In genomic region chr15:29115093-29115991, GRCh38 we compare ENCODE assay signal across 11 cellular contexts.
DNase-seq lines count a peak whose midpoint lies in the region; ATAC-seq and TF ChIP-seq lines count a peak whose summit lies in the region.
"Had no signal": no experiment of that assay in that cellular context is flagged by ENCODE, and none has a peak within 500 bp of the region (broad histone marks: within the 10 kb centered on the region; RNA-seq: fewer than 3 reads in every experiment).

No MANE protein-coding gene starts in this region.

- H2AFZ ChIP-seq in SK-N-SH (ENCODE audit: low read depth): no peak overlapping the region
- peak overlapping the region; percentile 64 for H2AFZ ChIP-seq in trophoblast cell (ENCODE audit: insufficient read depth, low read length, poor library complexity)

- H3K4me2 ChIP-seq in SK-N-SH (no peak overlapping the region), trophoblast cell (ENCODE audit: low read length) (peak overlapping the region; percentile 83)

- TF ChIP-seq CTCF in CD8-positive, alpha-beta T cell (IDR thresholded peaks at IDR 0.05): peak; percentile 47
- TF ChIP-seq CTCF in SK-N-SH (IDR thresholded peaks at IDR 0.05): peak; percentile 30; the same call in 1 of the 2 replicates
- no peak for TF ChIP-seq CTCF in fibroblast of villous mesenchyme (IDR thresholded peaks at IDR 0.05; ENCODE audit: insufficient read depth, low read depth, low read length)

- H2BK120ac ChIP-seq in trophoblast cell (ENCODE audit: insufficient read depth, low read length, poor library complexity): no peak overlapping the region

- H4K8ac ChIP-seq in trophoblast cell (ENCODE audit: low read depth, low read length): peak overlapping the region; percentile 44

- no peak overlapping the region for H2BK12ac ChIP-seq in trophoblast cell (ENCODE audit: low read length)

- no peak overlapping the region for H3K9ac ChIP-seq in SK-N-SH
- no peak overlapping the region for H3K9ac ChIP-seq in trophoblast cell (ENCODE audit: low read length)

- H2BK5ac ChIP-seq in trophoblast cell (ENCODE audit: low read depth, low read length, poor library complexity): no peak overlapping the region

- H2AK5ac ChIP-seq in trophoblast cell (ENCODE audit: low read length): no peak overlapping the region

- peak; percentile 50 for ATAC-seq in CD8-positive, alpha-beta T cell

- H3K4me3 Mint-ChIP-seq in CD8-positive, alpha-beta T cell: peak overlapping the region; percentile 73

- DNase-seq in CD8-positive, alpha-beta T cell: peak in 4 of 7 experiments; percentile 5 to 35 (median 20)
- DNase-seq in SK-N-SH: peak; percentile 83
- DNase-seq in fibroblast of villous mesenchyme (ENCODE audit: low read depth): no peak
- no peak for DNase-seq in trophoblast cell
- DNase-seq in MG63: no peak
- DNase-seq in SKM-1 treated with dmso at 0.1 percent for 144 hours (lab: John Stamatoyannopoulos, UW; ENCODE audit: unreplicated experiment): no peak
- DNase-seq in stimulated activated CD4-positive, alpha-beta T cell treated with anti-CD3 and anti-CD28 coated beads, Interleukin-4, amount 100 ng/mL, for 24 hours: no peak
- no peak for DNase-seq in NCI-H2171 treated with DMSO at 0.1 percent for 48 hours (lab: John Stamatoyannopoulos, UW)
- DNase-seq: NCI-H187; stimulated activated CD4-positive, alpha-beta T cell treated with anti-CD3 and anti-CD28 coated beads, Interleukin-12 subunit alpha, Interleukin-12 subunit beta, amount 100 ng/mL, for 4 hours had no signal

- H3K9me3 ChIP-seq in CD8-positive, alpha-beta T cell (ENCODE audit: low read length): no peaks in the 10 kb centered on the region
- H3K9me3 ChIP-seq in SK-N-SH: no peaks in the 10 kb centered on the region
- H3K9me3 ChIP-seq in trophoblast cell (ENCODE audit: insufficient read depth, low read depth, low read length): peaks cover 3% of the 10 kb centered on the region
- H3K9me3 ChIP-seq in MG63: no peaks in the 10 kb centered on the region
- H3K9me3 ChIP-seq: adrenal gland had no signal

- H3K9me3 Mint-ChIP-seq in CD8-positive, alpha-beta T cell: no peaks in the 10 kb centered on the region

- H3K79me2 ChIP-seq in SK-N-SH (ENCODE audit: insufficient read depth) (no peaks in the 10 kb centered on the region), trophoblast cell (ENCODE audit: control insufficient read depth, insufficient read depth, low read length, poor library complexity) (no peaks in the 10 kb centered on the region)

- no peak overlapping the region for H4K12ac ChIP-seq in trophoblast cell (ENCODE audit: low read depth, low read length)

- H3K4ac ChIP-seq in trophoblast cell (ENCODE audit: low read depth, low read length): no peak overlapping the region

- TF ChIP-seq EP300 in SK-N-SH (IDR thresholded peaks at IDR 0.05; ENCODE audit: borderline replicate concordance in 1 of 2, low read depth in 1 of 2, low read length in 1 of 2): no peak

- no peak overlapping the region for H3K23ac ChIP-seq in trophoblast cell (ENCODE audit: low read length)

- no peak overlapping the region for H3K27ac ChIP-seq in CD8-positive, alpha-beta T cell (ENCODE audit: low read depth, low read length)
- H3K27ac ChIP-seq in SK-N-SH (ENCODE audit: low read depth in 2 of 2, low read length in 1 of 2): no peak overlapping the region
- no peak overlapping the region for H3K27ac ChIP-seq in trophoblast cell (ENCODE audit: low read depth, low read length)
- H3K27ac ChIP-seq: adrenal gland had no signal

- peaks cover 16% of the 10 kb centered on the region for H3K36me3 Mint-ChIP-seq in CD8-positive, alpha-beta T cell

- H3K79me1 ChIP-seq in trophoblast cell (ENCODE audit: low read length): peaks cover 3% of the 10 kb centered on the region

- H3K18ac ChIP-seq in trophoblast cell (ENCODE audit: low read length): no peak overlapping the region

- H3K9me2 ChIP-seq in SK-N-SH: no peaks in the 10 kb centered on the region

- intact Hi-C loops in CD8-positive, alpha-beta T cell (cut with DNase I, micrococcal nuclease): no loop called here

- H3K27me3 ChIP-seq in CD8-positive, alpha-beta T cell (ENCODE audit: insufficient read depth, low read length): no peaks in the 10 kb centered on the region
- H3K27me3 ChIP-seq in SK-N-SH (ENCODE audit: insufficient read depth) (no peaks in the 10 kb centered on the region), trophoblast cell (ENCODE audit: insufficient read depth, low read length) (no peaks in the 10 kb centered on the region), MG63 (no peaks in the 10 kb centered on the region)
- H3K27me3 ChIP-seq: adrenal gland had no signal

- WGBS in SK-N-SH (ENCODE audit: low lambda C conversion rate): 73% methylated on average over 24 of the region's 46 CpGs
- WGBS in trophoblast cell (ENCODE audit: extremely low coverage, insufficient coverage, insufficient read length): no CpG with 5 or more reads among the region's 46 CpGs

- H3K4me3 ChIP-seq in CD8-positive, alpha-beta T cell (ENCODE audit: low read depth, low read length): peak overlapping the region; percentile 39
- no peak overlapping the region for H3K4me3 ChIP-seq in SK-N-SH (ENCODE audit: low read depth in 2 of 2, low read length in 1 of 2)
- H3K4me3 ChIP-seq in fibroblast of villous mesenchyme (ENCODE audit: low read depth, low read length): peak overlapping the region; percentile 41
- peak overlapping the region; percentile 42 for H3K4me3 ChIP-seq in trophoblast cell (ENCODE audit: low read depth, low read length)
- H3K4me3 ChIP-seq in MG63: no peak overlapping the region

- no peaks in the 10 kb centered on the region for H3K36me3 ChIP-seq in CD8-positive, alpha-beta T cell (ENCODE audit: insufficient read depth, low read length)
- H3K36me3 ChIP-seq in SK-N-SH (replicated peaks in 1 of 2; ENCODE audit: control insufficient read depth in 1 of 2, insufficient read depth in 2 of 2, low read length in 1 of 2): no peaks in the 10 kb centered on the region
- no peaks in the 10 kb centered on the region for H3K36me3 ChIP-seq in trophoblast cell (ENCODE audit: control insufficient read depth in 1 of 2, insufficient read depth in 2 of 2, low read length in 2 of 2)
- no peaks in the 10 kb centered on the region for H3K36me3 ChIP-seq in MG63
- H3K36me3 ChIP-seq: adrenal gland had no signal

- H3K27ac Mint-ChIP-seq in CD8-positive, alpha-beta T cell: no peak overlapping the region

- H3K4me1 Mint-ChIP-seq in CD8-positive, alpha-beta T cell (ENCODE audit: low read depth): peaks cover 15% of the 10 kb centered on the region

- no peak overlapping the region for H3K14ac ChIP-seq in trophoblast cell (ENCODE audit: low read length)

- H3F3A ChIP-seq in SK-N-SH (replicated peaks; ENCODE audit: insufficient read depth): no peaks in the 10 kb centered on the region

- H3K4me1 ChIP-seq in CD8-positive, alpha-beta T cell (ENCODE audit: insufficient read depth, low read length): peaks cover 10% of the 10 kb centered on the region
- peaks cover 0 to 4% of the 10 kb centered on the region in 2 experiments; a peak in 1 of 4 replicates for H3K4me1 ChIP-seq in SK-N-SH (ENCODE audit: control insufficient read depth in 1 of 2, insufficient read depth in 2 of 2, low read depth in 1 of 2, low read length in 1 of 2)
- H3K4me1 ChIP-seq in trophoblast cell (ENCODE audit: control insufficient read depth in 1 of 2, insufficient read depth in 2 of 2, low read length in 2 of 2): peaks cover 3 to 9% of the 10 kb centered on the region in 2 experiments
- H3K4me1 ChIP-seq: adrenal gland had no signal

- H4K20me1 ChIP-seq in SK-N-SH (ENCODE audit: insufficient read depth): no peaks in the 10 kb centered on the region

- peak overlapping the region; percentile 34 for H4K91ac ChIP-seq in trophoblast cell (ENCODE audit: low read depth, low read length)

- H3K27me3 Mint-ChIP-seq in CD8-positive, alpha-beta T cell (ENCODE audit: low read depth): no peaks in the 10 kb centered on the region

- POLR2A ChIA-PET in CD8-positive, alpha-beta T cell (lab: Charles Lee): no interaction called here
- POLR2A ChIA-PET in SK-N-SH (lab: Yijun Ruan, JAX): no interaction called here

- CTCF ChIA-PET in CD8-positive, alpha-beta T cell (lab: Charles Lee): interaction anchor here (0.9 to 1.4 kb wide), 5 partner anchors 11 to 24 kb away, joined by 3 to 5 read pairs (median 3); no protein-coding TSS in a partner anchor
- CTCF ChIA-PET in SK-N-SH (lab: Yijun Ruan, JAX): interaction anchor here (0.9 to 5.3 kb wide), 5 partner anchors 11 to 801 kb away, joined by 3 to 45 read pairs (median 3); no protein-coding TSS in a partner anchor

- no peak for TF ChIP-seq RAD21 in SK-N-SH (IDR thresholded peaks at IDR 0.05; ENCODE audit: low read length)

TF ChIP-seq in SK-N-SH, 30 proteins besides CTCF, POLR2A, EP300 and RAD21:
- TF ChIP-seq RFX5 (IDR thresholded peaks at IDR 0.05; ENCODE audit: low read length) (no peak), TEAD4 (IDR thresholded peaks at IDR 0.05; ENCODE audit: borderline replicate concordance, insufficient read depth) (no peak), GATA2 (CRISPR knock-in tag; IDR thresholded peaks at IDR 0.05) (no peak), GABPA (IDR thresholded peaks at IDR 0.05; ENCODE audit: low read depth) (no peak), SMC3 (IDR thresholded peaks at IDR 0.05; ENCODE audit: low read depth, low read length) (no peak), RCOR1 (IDR thresholded peaks at IDR 0.05; ENCODE audit: low read length) (no peak), TAF1 (IDR thresholded peaks at IDR 0.05; ENCODE audit: borderline replicate concordance, low read depth, low read length) (no peak), MXI1 (IDR thresholded peaks at IDR 0.05; ENCODE audit: low read depth, low read length) (no peak), EZH2phosphoT487 (IDR thresholded peaks at IDR 0.05; ENCODE audit: borderline replicate concordance, low read depth) (no peak), YY1 (IDR thresholded peaks at IDR 0.05; ENCODE audit: low read depth) (no peak), MEF2A (IDR thresholded peaks at IDR 0.05; ENCODE audit: borderline replicate concordance, low read depth) (no peak), POLR2AphosphoS5 (IDR thresholded peaks at IDR 0.05; ENCODE audit: low read depth, low read length) (no peak), FOSL2 (IDR thresholded peaks at IDR 0.05; ENCODE audit: borderline replicate concordance, low read depth) (no peak), TCF12 (IDR thresholded peaks at IDR 0.05) (no peak)
TF ChIP-seq in SK-N-SH: peak in this region for 0.

Comparison
In these comparisons a context has a peak if more than half of its experiments do, and no peak if none do; other contexts are left out.
1. DNase-seq: peak in CD8-positive, alpha-beta T cell (4 of 7) and SK-N-SH (single experiment); none in fibroblast of villous mesenchyme (single experiment), trophoblast cell (0 of 2), MG63 (single experiment), SKM-1 treated with dmso at 0.1 percent for 144 hours (single experiment), stimulated activated CD4-positive, alpha-beta T cell treated with anti-CD3 and anti-CD28 coated beads, Interleukin-4, amount 100 ng/mL, for 24 hours (single experiment) and NCI-H2171 treated with DMSO at 0.1 percent for 48 hours (single experiment).
2. H3K4me3 ChIP-seq: peak in CD8-positive, alpha-beta T cell (single experiment), fibroblast of villous mesenchyme (single experiment) and trophoblast cell (single experiment); none in SK-N-SH (0 of 2) and MG63 (single experiment).